Comparison of ENCODE assay signal across 9 cellular contexts in the genomic region with DNA sequence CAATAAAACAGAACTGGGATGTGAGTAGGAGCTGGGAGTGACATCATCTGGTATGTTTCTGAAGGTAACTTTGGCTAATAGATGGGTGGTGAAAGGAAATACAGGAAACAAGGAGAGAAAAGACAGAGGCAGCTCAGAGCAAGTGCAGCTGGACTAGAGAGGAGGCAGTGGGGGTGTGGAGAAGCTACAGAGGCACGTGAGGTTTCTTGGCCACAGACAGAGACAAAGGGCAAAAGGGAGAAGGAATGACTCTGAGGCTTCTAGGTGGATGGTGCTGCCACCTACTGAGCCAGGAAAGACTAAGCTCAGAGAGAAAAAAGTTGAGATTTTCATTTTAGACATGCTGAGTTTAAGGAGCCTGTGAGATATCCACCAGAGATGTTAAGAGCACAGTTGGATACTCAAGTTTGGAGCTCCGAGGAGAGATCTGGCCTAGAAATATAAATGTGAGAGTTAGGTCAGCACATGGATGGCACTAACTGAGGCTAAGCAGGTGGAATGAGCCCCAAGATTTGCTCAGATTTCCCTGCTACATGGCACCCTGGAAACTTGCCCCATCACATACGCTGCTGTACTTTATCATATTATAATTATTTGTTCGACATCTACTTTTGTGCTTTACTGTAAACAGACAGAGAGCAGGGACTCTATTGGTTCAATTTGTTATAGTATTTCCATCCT.
A peak's percentile ranks its signal among the peaks of the same experiment; 100 is the strongest.
DNase-seq lines count a peak whose midpoint lies in the region; ATAC-seq and TF ChIP-seq lines count a peak whose summit lies in the region.
"Had no signal": no experiment of that assay in that cellular context is flagged by ENCODE, and none has a peak within 500 bp of the region (broad histone marks: within the 10 kb centered on the region; RNA-seq: fewer than 3 reads in every experiment).

No MANE protein-coding gene starts in this region.

- no peaks in the 10 kb centered on the region for H3K27me3 ChIP-seq in osteoblast (ENCODE audit: insufficient read depth, low read length)
- H3K27me3 ChIP-seq: ovary had no signal

- H3K79me2 ChIP-seq in osteoblast (ENCODE audit: insufficient read depth, low read length): no peaks in the 10 kb centered on the region

- no peaks in the 10 kb centered on the region for H3K36me3 ChIP-seq in osteoblast (ENCODE audit: insufficient read depth, low read length)
- H3K36me3 ChIP-seq: ovary had no signal

- H2AFZ ChIP-seq in osteoblast (ENCODE audit: low read length): peak overlapping the region; percentile 8

- H3K9me3 ChIP-seq in osteoblast (ENCODE audit: low read depth, low read length): no peaks in the 10 kb centered on the region
- H3K9me3 ChIP-seq: ovary had no signal

- H3K4me2 ChIP-seq in osteoblast (ENCODE audit: insufficient read depth, low read length): no peak overlapping the region

- H4K20me1 ChIP-seq in osteoblast (ENCODE audit: insufficient read depth, low read length): no peaks in the 10 kb centered on the region

- H3K4me3 ChIP-seq in osteoblast (ENCODE audit: insufficient read depth, low read length): no peak overlapping the region
- H3K4me3 ChIP-seq: ovary had no signal

- peaks cover 3% of the 10 kb centered on the region for H3K4me1 ChIP-seq in osteoblast (ENCODE audit: insufficient read depth, low read length)

- ATAC-seq in GM18873 (IDR thresholded peaks at IDR 0.05; ENCODE audit: low FRiP score, unreplicated experiment): peak; percentile 72
- ATAC-seq in HG03342 (IDR thresholded peaks at IDR 0.05; ENCODE audit: unreplicated experiment): peak; percentile 83
- ATAC-seq in esophagus mucosa: peak; percentile 77

- no peak overlapping the region for H3K27ac ChIP-seq in osteoblast (ENCODE audit: low read depth, low read length)
- H3K27ac ChIP-seq: ovary had no signal

- DNase-seq in Caki2 (ENCODE audit: low read depth) (peak; percentile 44), OCI-M2 (lab: John Stamatoyannopoulos, UW; ENCODE audit: unreplicated experiment) (peak; percentile 31), osteoblast (ENCODE audit: insufficient read length, low spot score, missing footprints) (peak; percentile 72), KG1 (lab: John Stamatoyannopoulos, UW) (no peak)
- no peak for DNase-seq in activated CD4-positive, alpha-beta T cell treated with anti-CD3 and anti-CD28 coated beads for 4 hours

- TF ChIP-seq CTCF in osteoblast (IDR thresholded peaks at IDR 0.05; ENCODE audit: extremely low read depth, low read depth, low read length): peak; percentile 74

- in situ Hi-C loops in Caki2 (cut with HindIII; ENCODE audit: low pct_unique_long_range_greater_than_20kb, low sequenced_read_pairs): no loop called here

Comparison
In these comparisons a context has a peak if more than half of its experiments do, and no peak if none do; other contexts are left out.
1. DNase-seq: peak in Caki2 (single experiment), OCI-M2 (single experiment) and osteoblast (single experiment); none in activated CD4-positive, alpha-beta T cell treated with anti-CD3 and anti-CD28 coated beads for 4 hours (0 of 2) and KG1 (single experiment).
2. Peak in every context shown above with its lines, with median percentiles within 50 percentile points of each other: ATAC-seq.